36 cellular contexts compared by ENCODE assay signal in the genomic region with DNA sequence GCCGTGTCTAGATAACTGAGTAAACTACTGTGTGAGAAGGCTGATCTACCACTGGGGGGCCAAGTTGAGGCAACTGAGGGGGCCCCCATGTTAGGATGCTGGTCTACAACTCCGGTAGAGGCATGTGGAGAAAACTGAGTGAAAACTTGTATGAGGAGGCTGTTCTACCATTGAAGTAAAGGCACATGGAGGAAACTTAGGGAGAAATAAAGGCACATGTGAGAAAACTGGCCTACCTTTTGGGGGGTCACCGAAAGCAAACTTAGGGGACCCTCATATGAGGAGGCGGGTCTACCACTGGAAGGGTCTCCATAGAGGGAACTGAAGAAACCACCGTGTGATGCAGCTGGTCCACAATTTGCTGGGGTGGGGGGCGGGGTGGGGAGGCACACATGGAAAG.
"Had no signal": no experiment of that assay in that cellular context is flagged by ENCODE, and none has a peak within 500 bp of the region (broad histone marks: within the 10 kb centered on the region; RNA-seq: fewer than 3 reads in every experiment).

No MANE protein-coding gene starts in this region.

- H3K4me1 ChIP-seq: adrenal gland, body of pancreas, breast epithelium, Peyer's patch had no signal

- H3K4me1 Mint-ChIP-seq: activated B cell treated with CpG ODN at 0.5 μM for 24 hours had no signal

- H3K27me3 ChIP-seq: adrenal gland, body of pancreas, breast epithelium, MG63, Peyer's patch had no signal

- H3K4me3 ChIP-seq: adrenal gland, body of pancreas, breast epithelium, MG63, Peyer's patch had no signal

- H3K36me3 ChIP-seq: adrenal gland, breast epithelium, MG63, Peyer's patch had no signal

- H3K9me3 ChIP-seq: adrenal gland, body of pancreas, MG63, Peyer's patch had no signal

- H3K4me3 Mint-ChIP-seq: activated B cell treated with CpG ODN at 0.5 μM for 24 hours; activated CD8-positive, alpha-beta T cell treated with anti-CD3 and anti-CD28 coated beads for 36 hours; activated naive CD4-positive, alpha-beta T cell treated with anti-CD3 and anti-CD28 coated beads for 36 hours; activated T-cell treated with anti-CD3 and anti-CD28 coated beads, Interleukin-2, amount 50 U/mL, for 4 hours; activated T-helper 1 cell treated with anti-CD3 and anti-CD28 coated beads, Interleukin-12 subunit alpha, Interleukin-12 subunit beta, Interleukin-2, Interleukin-4 antibody, amounts not matched to agents 30 ng/mL and 10 ng/mL and 1 ng/mL, durations not matched to agents 14 hours and 24 hours and 36 hours had no signal

- ATAC-seq: activated CD8-positive, alpha-beta T cell treated with anti-CD3 and anti-CD28 coated beads for 36 hours; activated naive CD4-positive, alpha-beta T cell treated with anti-CD3 and anti-CD28 coated beads, Interleukin-2, amount 50 U/mL, for 72 hours; activated T-cell treated with anti-CD3 and anti-CD28 coated beads, Interleukin-2, amount 50 U/mL, for 4 hours; body of pancreas; PC-3; SK-N-SH treated with all-trans-retinoic acid at 6 μM for 48 hours had no signal

- DNase-seq: activated B cell treated with CpG ODN at 0.5 μM for 24 hours; activated CD4-positive, alpha-beta T cell treated with anti-CD3 and anti-CD28 coated beads for 4 hours; activated CD4-positive, alpha-beta T cell treated with anti-CD3 and anti-CD28 coated beads, Interleukin-2, amount 50 U/mL, for 1 hour; activated CD8-positive, alpha-beta T cell treated with anti-CD3 and anti-CD28 coated beads for 36 hours; activated gamma-delta T cell treated with Interleukin-2 at 50 U/mL for 16 hours; activated naive CD4-positive, alpha-beta T cell treated with anti-CD3 and anti-CD28 coated beads for 36 hours; activated T-cell treated with anti-CD3 and anti-CD28 coated beads for 4 hours; activated T-cell treated with anti-CD3 and anti-CD28 coated beads, Interleukin-2, amount 50 U/mL, for 4 hours; caudate nucleus; Kasumi-1; KG1; MG63; NCI-H1048; NCI-H1105 treated with DMSO at 0.1 percent for 48 hours; NCI-H1436; NCI-H1694; NCI-H1930; NCI-H2081 treated with DMSO at 0.1 percent for 48 hours; NCI-H345; NCI-H524 treated with DMSO at 0.1 percent for 48 hours; NCI-H748 treated with DMSO at 0.1 percent for 48 hours; NK-92 treated with Interleukin-12 subunit alpha and Interleukin-12 subunit beta, amount 100 ng/mL, for 24 hours; PC-3; RPMI8226; SIG-M5; SW 1271; T-helper 2 cell; T-helper 9 cell had no signal

- H3K27ac Mint-ChIP-seq: activated B cell treated with CpG ODN at 0.5 μM for 24 hours; activated CD8-positive, alpha-beta T cell treated with anti-CD3 and anti-CD28 coated beads for 36 hours; activated naive CD4-positive, alpha-beta T cell treated with anti-CD3 and anti-CD28 coated beads for 36 hours; activated naive CD4-positive, alpha-beta T cell treated with anti-CD3 and anti-CD28 coated beads, Interleukin-2, amount 50 U/mL, for 72 hours; activated T-helper 1 cell treated with anti-CD3 and anti-CD28 coated beads, Interleukin-12 subunit alpha, Interleukin-12 subunit beta, Interleukin-2, Interleukin-4 antibody, amounts not matched to agents 30 ng/mL and 10 ng/mL and 1 ng/mL, durations not matched to agents 14 hours and 24 hours and 36 hours had no signal

- H3K27ac ChIP-seq: adrenal gland, body of pancreas, breast epithelium, Peyer's patch, VCaP had no signal
